Comparison of ENCODE assay signal across 11 cellular contexts in the genomic region with DNA sequence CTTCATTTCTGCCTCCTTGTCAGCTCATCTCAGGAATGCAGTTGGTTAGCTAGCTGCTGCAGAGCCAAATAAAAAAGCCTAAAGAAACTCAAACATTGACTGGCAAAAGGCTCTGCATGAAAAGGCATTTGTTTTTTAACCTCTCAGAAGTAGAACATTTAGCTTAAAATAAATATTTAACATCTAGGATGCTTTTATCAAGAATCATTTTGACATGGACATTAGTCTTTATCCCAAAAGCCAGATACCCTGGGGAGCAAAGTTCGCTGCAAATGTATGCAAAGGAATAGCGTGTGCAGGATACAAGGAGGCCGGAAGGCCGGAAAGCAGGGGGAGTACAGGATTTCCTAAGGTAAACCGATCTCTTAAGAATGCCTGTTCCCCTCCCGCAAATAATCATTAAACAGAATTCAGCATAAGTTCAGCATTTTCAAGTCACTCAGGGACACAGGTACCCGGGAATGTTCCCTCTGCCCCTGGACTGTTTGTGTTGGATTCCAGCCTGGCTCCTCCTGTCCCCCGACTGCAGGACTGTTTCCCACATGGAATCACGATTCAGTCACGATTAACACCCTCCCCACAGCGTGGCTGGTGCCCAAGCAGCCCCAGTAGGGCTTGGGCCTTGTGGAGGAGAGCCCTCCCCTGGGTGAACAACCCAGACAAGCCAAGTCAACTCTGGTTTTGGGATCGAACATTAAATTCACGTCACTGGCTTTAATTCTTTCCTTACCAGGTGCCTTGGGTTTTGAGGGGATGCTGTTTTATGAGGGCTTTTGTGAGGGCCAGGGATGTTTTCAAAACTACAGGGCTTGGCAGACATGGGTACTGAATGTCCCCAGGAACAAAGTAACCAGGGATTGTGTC.
DNase-seq lines count a peak whose midpoint lies in the region; ATAC-seq and TF ChIP-seq lines count a peak whose summit lies in the region.
"Had no signal": no experiment of that assay in that cellular context is flagged by ENCODE, and none has a peak within 500 bp of the region (broad histone marks: within the 10 kb centered on the region; RNA-seq: fewer than 3 reads in every experiment).

No MANE protein-coding gene starts in this region.

- 78 to 86% methylated on average over 7 to 9 of the region's 13 CpGs for WGBS in mesodermal cell (ENCODE audit: insufficient coverage in 2 of 2), 2 experiments

- H3K9me3 ChIP-seq in duodenal mucosa (ENCODE audit: control insufficient read depth in 1 of 2, low read length in 2 of 2) = no peaks in the 10 kb centered on the region
- H3K9me3 ChIP-seq in mesodermal cell (ENCODE audit: control insufficient read depth, low read length) = peaks cover 6% of the 10 kb centered on the region
- H3K9me3 ChIP-seq in uterus = no peaks in the 10 kb centered on the region

- H3K27me3 ChIP-seq in duodenal mucosa (ENCODE audit: control insufficient read depth in 1 of 2, insufficient read depth in 2 of 2, low read length in 2 of 2) (no peaks in the 10 kb centered on the region), uterus (no peaks in the 10 kb centered on the region)

- peak overlapping the region in 1 of 2 donors; percentile 1 for H3K9ac ChIP-seq in duodenal mucosa (ENCODE audit: low read depth in 1 of 2, low read length in 2 of 2)

- H3K27ac Mint-ChIP-seq in activated naive CD4-positive, alpha-beta T cell treated with anti-CD3 and anti-CD28 coated beads, Interleukin-2, amount 50 U/mL, for 72 hours = peak overlapping the region; percentile 88 to 96
- H3K27ac Mint-ChIP-seq: CD4-positive, CD25-positive, alpha-beta regulatory T cell had no signal

- H3K4me3 ChIP-seq in duodenal mucosa (ENCODE audit: low read depth in 1 of 2, low read length in 2 of 2) (no peak overlapping the region), mesodermal cell (ENCODE audit: extremely low read depth, insufficient read depth, low read length, poor library complexity, severe bottlenecking) (no peak overlapping the region), uterus (no peak overlapping the region)

- intact Hi-C loops in uterus (cut with DNase I; ENCODE audit: low total_unique reads) = no loop called here

- peaks cover 7 to 21% of the 10 kb centered on the region in 2 donors for H3K36me3 Mint-ChIP-seq in activated naive CD4-positive, alpha-beta T cell treated with anti-CD3 and anti-CD28 coated beads, Interleukin-2, amount 50 U/mL, for 72 hours

- H3K36me3 ChIP-seq in duodenal mucosa (ENCODE audit: control insufficient read depth in 1 of 2, insufficient read depth in 2 of 2, low read length in 2 of 2) (peaks cover 3 to 5% of the 10 kb centered on the region in 2 donors), mesodermal cell (ENCODE audit: control insufficient read depth, insufficient read depth, low read length) (peaks cover 16% of the 10 kb centered on the region), uterus (no peaks in the 10 kb centered on the region)

- no peak for TF ChIP-seq POLR2A in uterus (IDR thresholded peaks at IDR 0.05)

- H3K4me1 ChIP-seq in duodenal mucosa (ENCODE audit: control insufficient read depth in 1 of 2, insufficient read depth in 2 of 2, low read length in 2 of 2) (peaks cover 31 to 36% of the 10 kb centered on the region in 2 donors), mesodermal cell (ENCODE audit: control insufficient read depth, insufficient read depth, low read length, poor library complexity, severe bottlenecking) (peaks cover 40% of the 10 kb centered on the region), uterus (no peaks in the 10 kb centered on the region)

- no peak for ATAC-seq in activated naive CD4-positive, alpha-beta T cell treated with anti-CD3 and anti-CD28 coated beads, Interleukin-2, amount 50 U/mL, for 72 hours
- no peak for ATAC-seq in HG02884 (IDR thresholded peaks at IDR 0.05; ENCODE audit: unreplicated experiment)

- DNase-seq in activated naive CD4-positive, alpha-beta T cell treated with anti-CD3 and anti-CD28 coated beads, Interleukin-2, amount 50 U/mL, for 72 hours (ENCODE audit: low spot score in 2 of 2) = no peak
- no peak for DNase-seq in activated naive CD4-positive, alpha-beta T cell treated with anti-CD3 and anti-CD28 coated beads, Interleukin-2, amount 50 U/mL, for 16 hours
- DNase-seq in uterus = no peak
- DNase-seq in HuH-7 (ENCODE audit: low spot score) = no peak
- DNase-seq in NCI-H1694 (lab: John Stamatoyannopoulos, UW) = no peak
- DNase-seq: NCI-H1417 treated with DMSO at 0.1 percent for 48 hours; stimulated activated naive CD4-positive, alpha-beta T cell had no signal

- no peak for TF ChIP-seq CTCF in uterus (IDR thresholded peaks at IDR 0.05)

- H3K27ac ChIP-seq in duodenal mucosa (ENCODE audit: low read depth, low read length) (peak overlapping the region; percentile 46), mesodermal cell (ENCODE audit: low read depth, low read length, severe bottlenecking) (peak overlapping the region; percentile 68), uterus (peak overlapping the region; percentile 62 to 70)

- H3K9me3 Mint-ChIP-seq in activated naive CD4-positive, alpha-beta T cell treated with anti-CD3 and anti-CD28 coated beads, Interleukin-2, amount 50 U/mL, for 72 hours = peaks cover 0 to 5% of the 10 kb centered on the region in 2 donors
